ENCODE assay signal across 36 cellular contexts in the genomic region with DNA sequence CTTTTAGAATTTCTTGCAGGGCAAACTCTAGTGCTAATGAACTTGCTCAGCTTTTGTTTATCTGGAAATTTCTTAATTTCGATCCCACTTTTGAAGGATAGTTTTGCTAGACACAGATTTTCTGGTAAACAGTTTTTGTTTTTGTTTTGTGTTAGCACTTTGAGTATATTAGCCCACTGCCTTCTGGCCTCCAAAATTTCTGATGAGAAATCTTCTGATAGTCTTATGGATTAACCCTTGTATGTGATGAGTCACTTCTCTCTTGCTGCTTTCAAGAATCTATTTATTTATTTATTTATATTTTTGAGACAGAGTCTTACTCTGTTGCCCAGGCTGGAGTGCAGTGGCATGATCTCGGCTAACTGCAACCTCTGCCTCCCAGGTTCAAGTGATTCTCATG. TPM values are rescaled to one million over a fixed set of nuclear protein-coding genes. Genes with fewer than 3 reads are reported as not detected.
"Had no signal": no experiment of that assay in that cellular context is flagged by ENCODE, and none has a peak within 500 bp of the region (broad histone marks: within the 10 kb centered on the region; RNA-seq: fewer than 3 reads in every experiment).

No MANE protein-coding gene starts in this region.

- H3K36me3 ChIP-seq: adrenal gland, ascending aorta, cardiac muscle cell had no signal

- ATAC-seq: activated CD8-positive, alpha-beta T cell treated with anti-CD3 and anti-CD28 coated beads for 36 hours; activated naive CD4-positive, alpha-beta T cell treated with anti-CD3 and anti-CD28 coated beads, Interleukin-2, amount 50 U/mL, for 72 hours; activated T-cell treated with anti-CD3 and anti-CD28 coated beads, Interleukin-2, amount 50 U/mL, for 4 hours; activated T-cell treated with anti-CD3 and anti-CD28 coated beads, Interleukin-2, amount 50 U/mL, for 72 hours; activated T-helper 17 cell treated with anti-CD3 and anti-CD28 coated beads, Interleukin-2, amount 50 U/mL, for 72 hours had no signal

- DNase-seq: activated B cell treated with CpG ODN at 0.5 μM for 24 hours; activated CD4-positive, alpha-beta memory T cell treated with anti-CD3 and anti-CD28 coated beads for 36 hours; activated CD4-positive, alpha-beta T cell treated with anti-CD3 and anti-CD28 coated beads for 4 hours; activated CD4-positive, alpha-beta T cell treated with anti-CD3 and anti-CD28 coated beads, Interleukin-2, amount 10 ng/mL, durations not matched to agents 24 days and 14 days; activated CD4-positive, alpha-beta T cell treated with anti-CD3 and anti-CD28 coated beads, Interleukin-2, amount 50 U/mL, for 1 hour; activated CD4-positive, alpha-beta T cell treated with anti-CD3 and anti-CD28 coated beads, Interleukin-2, amount 50 U/mL, for 4 hours; activated CD4-positive, CD25-positive, alpha-beta regulatory T cell treated with anti-CD3 and anti-CD28 coated beads, Interleukin-2, amount 50 U/mL, for 72 hours; activated CD8-positive, alpha-beta memory T cell treated with anti-CD3 and anti-CD28 coated beads, Interleukin-2, amount 50 U/mL, for 4 hours; activated CD8-positive, alpha-beta T cell treated with anti-CD3 and anti-CD28 coated beads for 36 hours; activated effector memory CD4-positive, alpha-beta T cell treated with anti-CD3 and anti-CD28 coated beads, Interleukin-2, amount 50 U/mL, for 16 hours; activated gamma-delta T cell treated with Interleukin-2 at 50 U/mL for 16 hours; activated naive CD4-positive, alpha-beta T cell; activated naive CD4-positive, alpha-beta T cell treated with anti-CD3 and anti-CD28 coated beads for 36 hours; activated naive CD4-positive, alpha-beta T cell treated with anti-CD3 and anti-CD28 coated beads, Interleukin-2, amount 50 U/mL, for 16 hours; activated naive CD8-positive, alpha-beta T cell treated with anti-CD3 and anti-CD28 coated beads for 36 hours; activated T-cell treated with anti-CD3 and anti-CD28 coated beads for 4 hours; activated T-cell treated with anti-CD3 and anti-CD28 coated beads, Interleukin-2, amount 50 U/mL, for 1 hour; activated T-cell treated with anti-CD3 and anti-CD28 coated beads, Interleukin-2, amount 50 U/mL, for 4 hours; activated T-cell treated with anti-CD3 and anti-CD28 coated beads, Interleukin-2, amount 50 U/mL, for 72 hours; adrenal gland; amygdala; anterior cingulate cortex; caudate nucleus; cerebellar nuclear complex; T-helper 2 cell; T-helper 9 cell had no signal

- H3K27ac ChIP-seq: adrenal gland, ascending aorta, cardiac muscle cell, VCaP had no signal

- H3K4me1 ChIP-seq: adrenal gland, ascending aorta had no signal

- H3K4me3 ChIP-seq: adrenal gland, ascending aorta, cardiac muscle cell had no signal

- H3K27me3 ChIP-seq: adrenal gland, ascending aorta, cardiac muscle cell had no signal

- FAIRE-seq: TTC549 had no signal

RNA-seq across cellular contexts. Expression of gene GIMD1, which starts 27.0 kb away (rescaled TPM):
- total RNA-seq: activated B cell treated with CpG ODN at 0.5 μM for 24 hours; activated CD4-positive, alpha-beta memory T cell treated with anti-CD3 and anti-CD28 coated beads for 36 hours; activated CD4-positive, alpha-beta T cell treated with anti-CD3 and anti-CD28 coated beads, Interleukin-2, amount 10 ng/mL, durations not matched to agents 24 days and 14 days; activated CD8-positive, alpha-beta memory T cell treated with anti-CD3 and anti-CD28 coated beads for 36 hours; activated CD8-positive, alpha-beta T cell treated with anti-CD3 and anti-CD28 coated beads for 36 hours; activated naive CD4-positive, alpha-beta T cell treated with anti-CD3 and anti-CD28 coated beads for 36 hours; activated naive CD4-positive, alpha-beta T cell treated with anti-CD3 and anti-CD28 coated beads, Interleukin-2, amount 50 U/mL, for 72 hours; activated naive CD8-positive, alpha-beta T cell treated with anti-CD3 and anti-CD28 coated beads for 36 hours; activated T-cell treated with anti-CD3 and anti-CD28 coated beads, Interleukin-2, amount 50 U/mL, for 4 hours; activated T-cell treated with anti-CD3 and anti-CD28 coated beads, Interleukin-2, amount 50 U/mL, for 72 hours; activated T-helper 1 cell treated with anti-CD3 and anti-CD28 coated beads, Interleukin-12 subunit alpha, Interleukin-12 subunit beta, Interleukin-2, Interleukin-4 antibody, amounts not matched to agents 30 ng/mL and 10 ng/mL and 1 ng/mL, durations not matched to agents 14 hours and 24 hours and 36 hours; activated T-helper 17 cell treated with anti-CD3 and anti-CD28 coated beads, Interleukin-2, amount 50 U/mL, for 72 hours; adrenal gland; ascending aorta; bronchial epithelial cell; cardiac muscle cell; chondrocyte had no signal
- polyA plus RNA-seq: adrenal gland, cardiac muscle cell had no signal
